Comparison of ENCODE assay signal across 18 cellular contexts in the genomic region with DNA sequence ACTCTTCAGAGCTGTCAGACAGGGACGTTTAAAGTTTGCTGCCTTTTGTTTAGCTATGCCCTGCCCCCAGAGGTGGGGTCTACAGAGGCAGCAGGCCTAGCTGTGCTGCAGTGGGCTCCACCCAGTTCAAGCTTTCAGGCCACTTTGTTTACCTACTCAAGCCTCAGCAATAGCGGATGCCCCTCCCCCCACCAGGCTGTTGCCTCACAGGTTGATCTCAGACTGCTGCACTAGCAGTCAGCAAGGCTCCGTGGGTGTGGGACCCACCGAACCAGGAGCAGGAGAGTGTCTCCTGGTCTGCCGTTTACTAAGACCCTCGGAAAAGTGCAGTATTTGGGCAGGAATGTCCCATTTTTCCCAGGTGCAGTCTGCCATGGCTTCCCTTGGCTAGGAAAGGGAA. TPM values are rescaled to one million over a fixed set of nuclear protein-coding genes. Genes with fewer than 3 reads are reported as not detected.
"Had no signal": no experiment of that assay in that cellular context is flagged by ENCODE, and none has a peak within 500 bp of the region (broad histone marks: within the 10 kb centered on the region; RNA-seq: fewer than 3 reads in every experiment).

No MANE protein-coding gene starts in this region.

RNA-seq across cellular contexts. Expression of a gene that starts 2.1 kb away (rescaled TPM):
- total RNA-seq: epithelial cell of proximal tubule; foreskin keratinocyte; left colon; left ventricle myocardium superior; mesothelial cell of epicardium; natural killer cell treated with Interleukin-12 subunit alpha and Interleukin-12 subunit beta and Interleukin-15 and Interleukin-18, amount 100 ng/mL, for 72 hours; osteocyte; prostate gland; right atrium auricular region; stomach; thyroid gland; vagina had no signal
- polyA plus RNA-seq: foreskin keratinocyte, heart left ventricle, immature natural killer cell, stomach had no signal

RNA-seq across cellular contexts. Expression of a gene that starts 42.8 kb away (rescaled TPM):
- total RNA-seq: epithelial cell of proximal tubule; esophagus muscularis mucosa; foreskin keratinocyte; left colon; left ventricle myocardium superior; mucosa of descending colon; natural killer cell treated with Interleukin-12 subunit alpha and Interleukin-12 subunit beta and Interleukin-15 and Interleukin-18, amount 100 ng/mL, for 72 hours; prostate gland; temporal lobe; vagina had no signal
- polyA plus RNA-seq: fibroblast of lung, foreskin keratinocyte, immature natural killer cell, stomach had no signal
